In genomic region chr2:110679337-110679707, GRCh38 we compare ENCODE assay signal across 7 cellular contexts. TPM values are rescaled to one million over a fixed set of nuclear protein-coding genes. Genes with fewer than 3 reads are reported as not detected.
A peak's percentile ranks its signal among the peaks of the same experiment; 100 is the strongest.
DNase-seq lines count a peak whose midpoint lies in the region; TF ChIP-seq lines count a peak whose summit lies in the region.

No MANE protein-coding gene starts in this region.

- H3K4me3 Mint-ChIP-seq in brain (peak overlapping the region; percentile 94 to 97 (median 96)), neural crest cell (peak overlapping the region; percentile 98)

- H4K20me1 ChIP-seq in DOHH2 (ENCODE audit: control insufficient read depth, insufficient read depth, low read depth, low read length): peaks cover 8% of the 10 kb centered on the region; the same call in 1 of the 2 replicates

- H3K27ac ChIP-seq in DOHH2 (ENCODE audit: low read depth, low read length): peak overlapping the region; percentile 84; the same call in 1 of the 2 replicates

- H3K9me3 ChIP-seq in DOHH2 (ENCODE audit: control insufficient read depth, insufficient read depth, low read length): no peaks in the 10 kb centered on the region

- peak overlapping the region; percentile 88 for H3K4me2 ChIP-seq in DOHH2 (ENCODE audit: low read length)

- no peaks in the 10 kb centered on the region for H3K36me3 Mint-ChIP-seq in brain
- peaks cover 2% of the 10 kb centered on the region for H3K36me3 Mint-ChIP-seq in neural crest cell (ENCODE audit: low read depth)

- H3K4me1 ChIP-seq in DOHH2 (ENCODE audit: control insufficient read depth, low read length): peaks cover 33% of the 10 kb centered on the region

- H3K27me3 Mint-ChIP-seq in brain: peaks cover 10% of the 10 kb centered on the region
- H3K27me3 Mint-ChIP-seq in neural crest cell (ENCODE audit: low read depth): no peaks in the 10 kb centered on the region

- H3K4me1 Mint-ChIP-seq in brain (peaks cover 39% of the 10 kb centered on the region), neural crest cell (peaks cover 52% of the 10 kb centered on the region)

- H3K27ac Mint-ChIP-seq in brain (peak overlapping the region in 4 of 5 experiments; percentile 17 to 99 (median 98)), neural crest cell (ENCODE audit: unreplicated experiment) (no peak overlapping the region)

- peaks cover 18% of the 10 kb centered on the region for H3F3A ChIP-seq in DOHH2 (ENCODE audit: control insufficient read depth, insufficient read depth)

- intact Hi-C loops in lower leg skin (cut with DNase I; ENCODE audit: low total_unique reads): no loop called here

- TF ChIP-seq CTCF in DOHH2 (IDR thresholded peaks at IDR 0.05; ENCODE audit: low read depth, low read length, poor library complexity, severe bottlenecking): peak; percentile 46
- no peak for TF ChIP-seq CTCF in brain (conservative IDR thresholded peaks at IDR 0.05)
- no peak for TF ChIP-seq CTCF in neural crest cell (conservative IDR thresholded peaks at IDR 0.05)
- no peak for TF ChIP-seq CTCF in lower leg skin (IDR thresholded peaks at IDR 0.05)

- H3K27me3 ChIP-seq in DOHH2 (ENCODE audit: control insufficient read depth, low read length): no peaks in the 10 kb centered on the region

- no peaks in the 10 kb centered on the region for H3K9me2 ChIP-seq in DOHH2 (replicated peaks; ENCODE audit: control insufficient read depth, low read length)

- DNase-seq in Kasumi-1 (lab: John Stamatoyannopoulos, UW) (peak; percentile 19 to 22), neural crest cell (ENCODE audit: low read depth, low spot score) (no peak), C1 segment of cervical spinal cord (lab: John Stamatoyannopoulos, UW) (no peak), NCI-H345 treated with DMSO at 0.1 percent for 48 hours (lab: John Stamatoyannopoulos, UW; ENCODE audit: unreplicated experiment) (no peak), lower leg skin (ENCODE audit: low spot score in 2 of 2) (no peak)

- H3K9me3 Mint-ChIP-seq in brain: peaks cover 0 to 2% (median 0%) of the 10 kb centered on the region in 5 experiments
- H3K9me3 Mint-ChIP-seq in neural crest cell: peaks cover 2% of the 10 kb centered on the region

- WGBS in lower leg skin, 2 donors: 36 to 50% methylated on average over 9 of the region's 9 CpGs

- H3K79me2 ChIP-seq in DOHH2 (ENCODE audit: control insufficient read depth, low read length): peaks cover 40% of the 10 kb centered on the region

- no peak for TF ChIP-seq POLR2A in lower leg skin (IDR thresholded peaks at IDR 0.05)

- peaks cover 28% of the 10 kb centered on the region for H3K36me3 ChIP-seq in DOHH2 (ENCODE audit: control insufficient read depth, low read length)

- peak overlapping the region; percentile 94 for H3K4me3 ChIP-seq in DOHH2 (ENCODE audit: low read length)
- H3K4me3 ChIP-seq in lower leg skin (ENCODE audit: low read depth, poor library complexity, severe bottlenecking): no peak overlapping the region

RNA-seq across cellular contexts. Expression of gene BUB1, which starts 1.5 kb away (rescaled TPM):
- 22.4 TPM for polyA plus RNA-seq in brain (ENCODE audit: insufficient read depth, low read depth, low replicate concordance)
- total RNA-seq in neural crest cell (80.4 and 83.8 TPM in 2 replicates), lower leg skin (1 to 10 TPM; 1.9 to 3.9 (median 3.0) TPM)

RNA-seq across cellular contexts. Expression of gene ACOXL, which starts 53.1 kb away (rescaled TPM):
- polyA plus RNA-seq in brain (ENCODE audit: insufficient read depth, low read depth, low replicate concordance): 2.0 TPM
- total RNA-seq in neural crest cell (not detected in 2 replicates), lower leg skin (not detected)

Comparison
In these comparisons a context has a peak if more than half of its experiments do, and no peak if none do; other contexts are left out.
1. DNase-seq: peak in Kasumi-1 (2 of 2); none in neural crest cell (single experiment), C1 segment of cervical spinal cord (0 of 14), NCI-H345 treated with DMSO at 0.1 percent for 48 hours (single experiment) and lower leg skin (0 of 2).
2. RNA of gene BUB1, which starts 1.5 kb away (total RNA-seq): 80.4 to 83.8 TPM in neural crest cell; 1.9 to 3.9 TPM in lower leg skin; every median in the first group is over 10 times any median in the second.